In genomic region chr17:42577140-42577531, GRCh38 we compare ENCODE assay signal across 8 cellular contexts. TPM values are rescaled to one million over a fixed set of nuclear protein-coding genes. Genes with fewer than 3 reads are reported as not detected.
A peak's percentile ranks its signal among the peaks of the same experiment; 100 is the strongest.
DNase-seq lines count a peak whose midpoint lies in the region; ATAC-seq and TF ChIP-seq lines count a peak whose summit lies in the region.

No MANE protein-coding gene starts in this region.

- peaks cover 38% of the 10 kb centered on the region for H3K36me3 Mint-ChIP-seq in activated CD4-positive, alpha-beta T cell treated with anti-CD3 and anti-CD28 coated beads, Interleukin-2, amount 10 ng/mL, durations not matched to agents 7 days and 5 days (ENCODE audit: low read depth)
- H3K36me3 Mint-ChIP-seq in activated B cell treated with CpG ODN at 0.5 μM for 24 hours (ENCODE audit: low read depth): peaks cover 62% of the 10 kb centered on the region

- ATAC-seq in activated B cell treated with CpG ODN at 0.5 μM for 24 hours (ENCODE audit: low read depth): no peak

- H3K27me3 ChIP-seq in iPS-18a (ENCODE audit: control insufficient read depth, insufficient read depth, low read length) (no peaks in the 10 kb centered on the region), stomach (no peaks in the 10 kb centered on the region)

- H3K36me3 ChIP-seq in iPS-18a (ENCODE audit: control insufficient read depth, low read depth, low read length) (peaks cover 43% of the 10 kb centered on the region), stomach (peaks cover 35 to 71% (median 60%) of the 10 kb centered on the region in 4 donors)

- H3K4me1 Mint-ChIP-seq in activated CD4-positive, alpha-beta T cell treated with anti-CD3 and anti-CD28 coated beads, Interleukin-2, amount 10 ng/mL, durations not matched to agents 7 days and 5 days: peaks cover 38% of the 10 kb centered on the region
- peaks cover 38% of the 10 kb centered on the region for H3K4me1 Mint-ChIP-seq in activated B cell treated with CpG ODN at 0.5 μM for 24 hours

- intact Hi-C loops in activated B cell treated with CpG ODN at 0.5 μM for 24 hours (cut with micrococcal nuclease): loop anchor here (1.0 kb wide), 2 partner anchors 10 to 15 kb away; partner anchors contain the start of genes COASY and MLX
- intact Hi-C loops in stomach (cut with DNase I; ENCODE audit: low total_unique reads): no loop called here

- 5 to 7% (median 6%) methylated on average over 17 to 18 of the region's 18 CpGs for WGBS in stomach, 5 donors

- CTCF ChIA-PET in activated CD4-positive, alpha-beta T cell treated with anti-CD3 and anti-CD28 coated beads, Interleukin-2, amount 10 ng/mL, durations not matched to agents 7 days and 5 days (lab: Charles Lee): interaction anchor here (1.1 to 3.8 kb wide), 13 partner anchors 11 to 264 kb away, joined by 3 to 38 read pairs (median 7); partner anchors contain the start of genes CNTD1, COA3, MLX and RETREG3
- CTCF ChIA-PET in activated B cell treated with CpG ODN at 0.5 μM for 24 hours (lab: Charles Lee): interaction anchor here (1.7 to 3.6 kb wide), 12 partner anchors 10 to 352 kb away, joined by 5 to 53 read pairs (median 16); partner anchors contain the start of genes BECN1, CNTNAP1, RAMP2 and RETREG3

- no peak for DNase-seq in activated CD4-positive, alpha-beta T cell treated with anti-CD3 and anti-CD28 coated beads, Interleukin-2, amount 10 ng/mL, durations not matched to agents 7 days and 5 days
- DNase-seq in activated CD4-positive, alpha-beta T cell treated with anti-CD3 and anti-CD28 coated beads, Interleukin-2, amount 50 U/mL, for 4 hours: no peak
- DNase-seq in activated B cell treated with CpG ODN at 0.5 μM for 24 hours: no peak
- DNase-seq in stomach: no peak
- DNase-seq in NCI-H2227 (lab: John Stamatoyannopoulos, UW; ENCODE audit: unreplicated experiment): no peak
- no peak for DNase-seq in ACHN
- DNase-seq in NCI-H187 (lab: John Stamatoyannopoulos, UW): no peak

- H3K27ac Mint-ChIP-seq in activated CD4-positive, alpha-beta T cell treated with anti-CD3 and anti-CD28 coated beads, Interleukin-2, amount 10 ng/mL, durations not matched to agents 7 days and 5 days: peak overlapping the region; percentile 77
- peak overlapping the region; percentile 97 for H3K27ac Mint-ChIP-seq in activated B cell treated with CpG ODN at 0.5 μM for 24 hours

- H3K27ac ChIP-seq in iPS-18a (ENCODE audit: low read length): no peak overlapping the region
- H3K27ac ChIP-seq in stomach: peak overlapping the region; percentile 60 to 93 (median 85)

- TF ChIP-seq POLR2A in stomach (IDR thresholded peaks at IDR 0.05): no peak

- peak overlapping the region; percentile 99 for H3K4me3 ChIP-seq in iPS-18a (ENCODE audit: low read length)
- H3K4me3 ChIP-seq in stomach: peak overlapping the region; percentile 48 to 66 (median 58)

- peak overlapping the region; percentile 97 for H3K4me3 Mint-ChIP-seq in activated CD4-positive, alpha-beta T cell treated with anti-CD3 and anti-CD28 coated beads, Interleukin-2, amount 10 ng/mL, durations not matched to agents 7 days and 5 days
- peak overlapping the region; percentile 95 for H3K4me3 Mint-ChIP-seq in activated B cell treated with CpG ODN at 0.5 μM for 24 hours

- H3K9ac ChIP-seq in iPS-18a (ENCODE audit: low read length): peak overlapping the region; percentile 86

- no peak for TF ChIP-seq CTCF in activated B cell treated with CpG ODN at 0.5 μM for 24 hours (IDR thresholded peaks at IDR 0.05)
- TF ChIP-seq CTCF in stomach (IDR thresholded peaks at IDR 0.05): no peak

- H3K27me3 Mint-ChIP-seq in activated CD4-positive, alpha-beta T cell treated with anti-CD3 and anti-CD28 coated beads, Interleukin-2, amount 10 ng/mL, durations not matched to agents 7 days and 5 days: no peaks in the 10 kb centered on the region
- no peaks in the 10 kb centered on the region for H3K27me3 Mint-ChIP-seq in activated B cell treated with CpG ODN at 0.5 μM for 24 hours

- TF ChIP-seq EP300 in stomach (IDR thresholded peaks at IDR 0.05): no peak

- POLR2A ChIA-PET in activated CD4-positive, alpha-beta T cell treated with anti-CD3 and anti-CD28 coated beads, Interleukin-2, amount 10 ng/mL, durations not matched to agents 7 days and 5 days (lab: Charles Lee): interaction anchor here (0.6 to 1.3 kb wide), 3 partner anchors 10 to 233 kb away, joined by 3 to 5 read pairs (median 4); no protein-coding TSS in a partner anchor
- POLR2A ChIA-PET in activated B cell treated with CpG ODN at 0.5 μM for 24 hours (lab: Charles Lee): interaction anchor here (1.4 to 4.6 kb wide), 15 partner anchors 9 to 421 kb away, joined by 4 to 62 read pairs (median 15); partner anchors contain the start of genes BECN1, MLX, NAGLU and PLEKHH3

- H3K4me1 ChIP-seq in iPS-18a (ENCODE audit: control insufficient read depth, low read depth, low read length) (no peaks in the 10 kb centered on the region), stomach (peaks cover 22 to 67% (median 37%) of the 10 kb centered on the region in 4 donors)

- H3K9me3 Mint-ChIP-seq in activated CD4-positive, alpha-beta T cell treated with anti-CD3 and anti-CD28 coated beads, Interleukin-2, amount 10 ng/mL, durations not matched to agents 7 days and 5 days: no peaks in the 10 kb centered on the region
- no peaks in the 10 kb centered on the region for H3K9me3 Mint-ChIP-seq in activated B cell treated with CpG ODN at 0.5 μM for 24 hours

- in situ Hi-C loops in ACHN (cut with HindIII; ENCODE audit: low pct_ligation_motif_present, low pct_unique_long_range_greater_than_20kb, low sequenced_read_pairs): no loop called here

- H3K9me3 ChIP-seq in iPS-18a (ENCODE audit: control insufficient read depth, low read depth, low read length): no peaks in the 10 kb centered on the region
- no peaks in the 10 kb centered on the region for H3K9me3 ChIP-seq in stomach

RNA-seq across cellular contexts. Expression of gene PSMC3IP, which starts 0.4 kb away (rescaled TPM):
- total RNA-seq in activated CD4-positive, alpha-beta T cell treated with anti-CD3 and anti-CD28 coated beads, Interleukin-2, amount 10 ng/mL, durations not matched to agents 7 days and 5 days: 10 to 100 TPM; 17.4 to 18.5 TPM
- total RNA-seq in activated B cell treated with CpG ODN at 0.5 μM for 24 hours (9.0 and 10.8 TPM in 2 replicates), stomach (1 to 10 TPM in 2 of 5 donors, under 1 TPM in 1, not detected in 2; 0.89 to 3.3 (median 2.4) TPM)
- polyA plus RNA-seq in stomach: 1 to 10 TPM; 5.1 to 6.5 (median 5.2) TPM

RNA-seq across cellular contexts. Expression of gene MLX, which starts 10.2 kb away (rescaled TPM):
- total RNA-seq in activated CD4-positive, alpha-beta T cell treated with anti-CD3 and anti-CD28 coated beads, Interleukin-2, amount 10 ng/mL, durations not matched to agents 7 days and 5 days: 10 to 100 TPM; 56.7 to 62.3 TPM
- total RNA-seq in activated B cell treated with CpG ODN at 0.5 μM for 24 hours: 53.4 and 59.7 TPM in 2 replicates
- total RNA-seq in stomach: 100 to 1,000 TPM in 1 of 5 donors, 10 to 100 TPM in 4; 39.7 to 101 (median 62.5) TPM
- polyA plus RNA-seq in stomach: 10 to 100 TPM; 39.1 to 83.4 (median 55.5) TPM

RNA-seq across cellular contexts. Expression of gene COASY, which starts 15.2 kb away (rescaled TPM):
- 10 to 100 TPM; 72.5 to 86.1 TPM for total RNA-seq in activated CD4-positive, alpha-beta T cell treated with anti-CD3 and anti-CD28 coated beads, Interleukin-2, amount 10 ng/mL, durations not matched to agents 7 days and 5 days
- total RNA-seq in activated B cell treated with CpG ODN at 0.5 μM for 24 hours (82.4 and 94.9 TPM in 2 replicates), stomach (100 to 1,000 TPM in 1 of 5 donors, 10 to 100 TPM in 4; 15.6 to 127 (median 43.5) TPM)
- 10 to 100 TPM; 79.6 to 93.4 (median 88.4) TPM for polyA plus RNA-seq in stomach

RNA-seq across cellular contexts. Expression of gene HSD17B1, which starts 24.4 kb away (rescaled TPM):
- under 1 TPM; 0.73 to 0.97 TPM for total RNA-seq in activated CD4-positive, alpha-beta T cell treated with anti-CD3 and anti-CD28 coated beads, Interleukin-2, amount 10 ng/mL, durations not matched to agents 7 days and 5 days
- total RNA-seq in activated B cell treated with CpG ODN at 0.5 μM for 24 hours (0.86 and 1.2 TPM in 2 replicates), stomach (1 to 10 TPM in 1 of 5 donors, under 1 TPM in 1, not detected in 3; 0.55 to 1.8 TPM)
- polyA plus RNA-seq in stomach: 1 to 10 TPM; 2.7 to 4.8 (median 4.6) TPM

RNA-seq across cellular contexts. Expression of gene RETREG3, which starts 32.0 kb away (rescaled TPM):
- total RNA-seq in activated CD4-positive, alpha-beta T cell treated with anti-CD3 and anti-CD28 coated beads, Interleukin-2, amount 10 ng/mL, durations not matched to agents 7 days and 5 days: 10 to 100 TPM; 60.2 to 65.9 TPM
- total RNA-seq in activated B cell treated with CpG ODN at 0.5 μM for 24 hours (60.0 and 63.5 TPM in 2 replicates), stomach (10 to 100 TPM; 21.1 to 74.8 (median 51.0) TPM)
- 10 to 100 TPM in 2 of 3 donors, 1 to 10 TPM in 1; 9.5 to 20.4 (median 15.4) TPM for polyA plus RNA-seq in stomach
